Comparison of ENCODE assay signal across 14 cellular contexts in genomic region chr11:102187416-102188125, GRCh38.
DNase-seq lines count a peak whose midpoint lies in the region; ATAC-seq and TF ChIP-seq lines count a peak whose summit lies in the region.
"Had no signal": no experiment of that assay in that cellular context is flagged by ENCODE, and none has a peak within 500 bp of the region (broad histone marks: within the 10 kb centered on the region; RNA-seq: fewer than 3 reads in every experiment).

No MANE protein-coding gene starts in this region.

- no peaks in the 10 kb centered on the region for H3K36me3 ChIP-seq in fibroblast of lung (ENCODE audit: control insufficient read depth, insufficient read depth, low read length)
- H3K36me3 ChIP-seq in osteoblast (ENCODE audit: insufficient read depth, low read length) = peaks cover 12% of the 10 kb centered on the region

- peak overlapping the region in 2 of 4 experiments; percentile 6 to 14 for H3K4me3 ChIP-seq in fibroblast of lung (replicated peaks in 1 of 4; ENCODE audit: control extremely low read depth in 1 of 4, insufficient read depth in 1 of 4, low read depth in 3 of 4, low read length in 4 of 4)
- H3K4me3 ChIP-seq in osteoblast (ENCODE audit: insufficient read depth, low read length) = no peak overlapping the region

- H3K79me2 ChIP-seq in fibroblast of lung (ENCODE audit: control insufficient read depth, insufficient read depth, low read length) (peaks cover 34% of the 10 kb centered on the region), osteoblast (ENCODE audit: insufficient read depth, low read length) (peaks cover 79% of the 10 kb centered on the region)

- peak overlapping the region; percentile 63 for H3K4me2 ChIP-seq in fibroblast of lung (ENCODE audit: extremely low read depth, insufficient read depth, low read length)
- no peak overlapping the region for H3K4me2 ChIP-seq in osteoblast (ENCODE audit: insufficient read depth, low read length)

- H3K9ac ChIP-seq in fibroblast of lung (ENCODE audit: insufficient read depth, low read length) = no peak overlapping the region

- H3K27ac ChIP-seq in fibroblast of lung (ENCODE audit: insufficient read depth, low read length) = peak overlapping the region; percentile 57
- peak overlapping the region; percentile 6 for H3K27ac ChIP-seq in osteoblast (ENCODE audit: low read depth, low read length)

- TF ChIP-seq CTCF in fibroblast of lung (conservative IDR thresholded peaks at IDR 0.05 in 1 of 2, IDR thresholded peaks at IDR 0.05 in 1 of 2; ENCODE audit: low read depth in 1 of 2, low read length in 2 of 2) = no peak
- TF ChIP-seq CTCF in osteoblast (IDR thresholded peaks at IDR 0.05; ENCODE audit: extremely low read depth, low read depth, low read length) = no peak

- no peak overlapping the region for H2AFZ ChIP-seq in fibroblast of lung (ENCODE audit: low read length)
- H2AFZ ChIP-seq in osteoblast (ENCODE audit: low read length) = no peak overlapping the region

- no peaks in the 10 kb centered on the region for H4K20me1 ChIP-seq in fibroblast of lung (ENCODE audit: control insufficient read depth, extremely low read depth, insufficient read depth, low read length)
- peaks cover 5% of the 10 kb centered on the region for H4K20me1 ChIP-seq in osteoblast (ENCODE audit: insufficient read depth, low read length)

- H3K4me1 ChIP-seq in fibroblast of lung (ENCODE audit: control insufficient read depth, extremely low read depth, insufficient read depth, low read length) (peaks cover 15% of the 10 kb centered on the region), osteoblast (ENCODE audit: insufficient read depth, low read length) (peaks cover 34% of the 10 kb centered on the region)

- H3K9me3 ChIP-seq in fibroblast of lung (ENCODE audit: control insufficient read depth, insufficient read depth, low read depth, low read length) (no peaks in the 10 kb centered on the region), osteoblast (ENCODE audit: low read depth, low read length) (no peaks in the 10 kb centered on the region)

- H3K27me3 ChIP-seq in fibroblast of lung (ENCODE audit: control insufficient read depth, insufficient read depth, low read length) (no peaks in the 10 kb centered on the region), osteoblast (ENCODE audit: insufficient read depth, low read length) (no peaks in the 10 kb centered on the region)

- ATAC-seq in GM21528 (IDR thresholded peaks at IDR 0.05; ENCODE audit: low FRiP score, unreplicated experiment) (no peak), HG02973 (IDR thresholded peaks at IDR 0.05; ENCODE audit: unreplicated experiment) (no peak)
- ATAC-seq: activated CD4-positive, alpha-beta T cell treated with anti-CD3 and anti-CD28 coated beads for 36 hours; activated T-helper 17 cell treated with anti-CD3 and anti-CD28 coated beads, Interleukin-2, amount 50 U/mL, for 72 hours; natural killer cell had no signal

- DNase-seq in AG08395 (ENCODE audit: low spot score) (peak; percentile 21), RPMI7951 (ENCODE audit: low read depth) (peak; percentile 87), fibroblast of lung (ENCODE audit: low read depth in 2 of 2) (peak in 1 of 2 donors; percentile 87), osteoblast (ENCODE audit: insufficient read length, low spot score, missing footprints) (no peak), NCI-H345 treated with DMSO at 0.1 percent for 48 hours (lab: John Stamatoyannopoulos, UW; ENCODE audit: unreplicated experiment) (no peak)
- DNase-seq in NK-92 treated with Interleukin-12 subunit alpha and Interleukin-12 subunit beta, amount 100 ng/mL, for 24 hours (lab: John Stamatoyannopoulos, UW) = no peak
- DNase-seq: activated CD4-positive, alpha-beta T cell treated with anti-CD3 and anti-CD28 coated beads for 36 hours; caudate nucleus; natural killer cell; NCI-H2029; stimulated activated CD4-positive, alpha-beta T cell treated with anti-CD3 and anti-CD28 coated beads, Interleukin-12 subunit alpha, Interleukin-12 subunit beta, amount 100 ng/mL, for 4 hours had no signal

Comparison
In these comparisons a context has a peak if more than half of its experiments do, and no peak if none do; other contexts are left out.
1. DNase-seq: peak in AG08395 (single experiment) and RPMI7951 (single experiment); none in osteoblast (single experiment), NCI-H345 treated with DMSO at 0.1 percent for 48 hours (single experiment) and NK-92 treated with Interleukin-12 subunit alpha and Interleukin-12 subunit beta, amount 100 ng/mL, for 24 hours (single experiment).